Comparison of ENCODE assay signal across 13 cellular contexts in the genomic region with DNA sequence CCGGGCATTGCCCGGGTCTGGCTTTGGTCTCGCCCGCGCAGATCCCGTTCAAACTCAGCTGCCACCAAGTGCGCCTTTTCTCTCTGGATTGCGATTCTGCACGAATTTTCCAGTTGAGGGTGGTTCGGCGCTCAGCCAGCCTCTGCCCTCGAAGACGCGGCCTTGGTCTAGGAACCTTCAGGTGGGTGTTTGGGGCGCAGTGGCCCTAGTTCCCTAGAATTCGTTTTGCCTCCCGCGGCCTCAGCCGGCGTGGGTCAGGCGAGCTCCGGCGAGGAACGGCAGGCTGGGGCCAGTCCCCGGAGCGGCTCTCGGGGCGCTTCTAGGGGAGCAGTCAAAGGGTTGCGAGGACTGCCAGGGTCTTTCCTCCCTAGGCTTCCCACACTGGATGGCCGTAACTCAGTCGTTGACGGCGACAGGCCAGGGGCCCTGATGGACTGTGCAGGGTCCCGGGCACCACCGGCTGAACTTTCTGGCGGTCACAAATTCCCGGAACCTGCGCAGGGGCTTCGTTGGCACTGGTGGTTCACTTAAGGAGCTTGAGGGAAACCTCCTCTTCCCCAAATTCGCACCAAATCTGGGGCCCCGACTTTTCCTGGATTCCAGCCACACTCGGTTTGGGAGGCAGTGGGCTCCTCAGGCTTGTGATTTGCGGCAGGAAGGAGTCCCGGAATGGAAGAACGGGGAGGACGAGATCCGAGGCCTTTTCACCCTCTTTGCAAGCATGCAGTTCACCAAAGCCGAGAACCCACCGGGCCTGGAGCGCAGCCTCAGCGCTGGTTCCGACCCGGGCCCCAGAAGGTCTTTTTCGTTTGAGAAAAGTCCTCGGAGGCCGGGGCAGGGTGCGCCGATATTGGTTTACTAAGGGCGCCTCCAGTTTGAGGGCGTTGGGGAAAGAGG. TPM values are rescaled to one million over a fixed set of nuclear protein-coding genes. Genes with fewer than 3 reads are reported as not detected.
A peak's percentile ranks its signal among the peaks of the same experiment; 100 is the strongest.
DNase-seq lines count a peak whose midpoint lies in the region; ATAC-seq and TF ChIP-seq lines count a peak whose summit lies in the region.
"Had no signal": no experiment of that assay in that cellular context is flagged by ENCODE, and none has a peak within 500 bp of the region (broad histone marks: within the 10 kb centered on the region; RNA-seq: fewer than 3 reads in every experiment).

No MANE protein-coding gene starts in this region.

- H4K5ac ChIP-seq in IMR-90 (ENCODE audit: low read depth, low read length) = no peak overlapping the region

- H3K9ac ChIP-seq in IMR-90 (ENCODE audit: low read depth, low read length) = no peak overlapping the region
- H3K9ac ChIP-seq: BLaER1 had no signal

- H3K4ac ChIP-seq in IMR-90 (ENCODE audit: low read depth, low read length) = no peak overlapping the region

- no peak overlapping the region for H3K4me2 ChIP-seq in IMR-90 (ENCODE audit: low read depth, low read length)

- TF ChIP-seq EP300 in ovary (IDR thresholded peaks at IDR 0.05) = no peak

- H3K4me3 ChIP-seq in Caco-2 (ENCODE audit: low read depth, low read length) (peak overlapping the region; percentile 46; the same call in 1 of the 2 replicates), IMR-90 (ENCODE audit: insufficient read depth, low read depth, low read length) (no peak overlapping the region), epithelial cell of esophagus (ENCODE audit: low read length) (no peak overlapping the region), ovary (no peak overlapping the region)

- TF ChIP-seq POLR2A in IMR-90 (IDR thresholded peaks at IDR 0.05; ENCODE audit: low read depth, low read length) (no peak), ovary (IDR thresholded peaks at IDR 0.05) (no peak)

- H2BK120ac ChIP-seq in IMR-90 (ENCODE audit: low read depth, low read length) = no peak overlapping the region

- DNase-seq in Caco-2 = no peak
- no peak for DNase-seq in IMR-90
- peak; percentile 17 for DNase-seq in epithelial cell of esophagus (ENCODE audit: low read depth)
- peak; percentile 33 for DNase-seq in neural crest cell (ENCODE audit: low read depth, low spot score)
- DNase-seq in NCI-H2171 treated with DMSO at 0.1 percent for 48 hours (lab: John Stamatoyannopoulos, UW) = no peak
- no peak for DNase-seq in SIG-M5 (lab: John Stamatoyannopoulos, UW)
- no peak for DNase-seq in ovary
- DNase-seq in Kasumi-1 (lab: John Stamatoyannopoulos, UW) = no peak
- DNase-seq: T1000 had no signal

- H3K27ac Mint-ChIP-seq in Caco-2 (ENCODE audit: unreplicated experiment) = no peak overlapping the region
- H3K27ac Mint-ChIP-seq in neural crest cell (ENCODE audit: unreplicated experiment) = no peak overlapping the region

- peaks cover 4% of the 10 kb centered on the region for H3K36me3 Mint-ChIP-seq in Caco-2 (ENCODE audit: insufficient read depth, unreplicated experiment)
- peaks cover 2% of the 10 kb centered on the region for H3K36me3 Mint-ChIP-seq in neural crest cell (ENCODE audit: low read depth)

- POLR2A ChIA-PET in Caco-2 (lab: Charles Lee) (no interaction called here), IMR-90 (lab: Charles Lee; ENCODE audit: unreplicated experiment) (no interaction called here)

- no peak overlapping the region for H3K18ac ChIP-seq in IMR-90 (ENCODE audit: low read depth, low read length)

- H3K9me1 ChIP-seq in IMR-90 (ENCODE audit: insufficient read depth, low read length) = no peaks in the 10 kb centered on the region

- TF ChIP-seq CTCF in Caco-2 (IDR thresholded peaks at IDR 0.05; ENCODE audit: insufficient read depth in 1 of 2, low read depth in 1 of 2, low read length in 1 of 2, severe bottlenecking in 1 of 2, unreplicated experiment in 1 of 2) (no peak), IMR-90 (conservative IDR thresholded peaks at IDR 0.05; ENCODE audit: low read depth, low read length) (no peak), epithelial cell of esophagus (IDR thresholded peaks at IDR 0.05; ENCODE audit: insufficient read depth, low read depth, low read length, missing control alignments) (no peak), neural crest cell (conservative IDR thresholded peaks at IDR 0.05) (no peak), ovary (IDR thresholded peaks at IDR 0.05) (no peak)

- peaks cover 18% of the 10 kb centered on the region for H3K27me3 Mint-ChIP-seq in Caco-2 (ENCODE audit: insufficient read depth, unreplicated experiment)
- H3K27me3 Mint-ChIP-seq in neural crest cell (ENCODE audit: low read depth) = peaks cover 100% of the 10 kb centered on the region

- H3K56ac ChIP-seq in IMR-90 (ENCODE audit: extremely low read depth, insufficient read depth, low read length) = no peak overlapping the region

- no peak overlapping the region for H2BK15ac ChIP-seq in IMR-90 (ENCODE audit: low read depth, low read length)

- no peak overlapping the region for H3K14ac ChIP-seq in IMR-90 (replicated peaks; ENCODE audit: low read depth, low read length)

- no TSS peak for BruUV-seq in Caco-2 (replicated peaks; lab: Mats Ljungman, UMichigan)
- BruUV-seq in IMR-90 (replicated peaks; lab: Mats Ljungman, UMichigan) = no TSS peak

- H2AFZ ChIP-seq in IMR-90 (replicated peaks; ENCODE audit: low read length, poor library complexity) = peak overlapping the region; percentile 44

- H4K8ac ChIP-seq in IMR-90 (ENCODE audit: low read depth in 2 of 2, low read length in 2 of 2) = no peak overlapping the region

- no peaks in the 10 kb centered on the region for H3K79me1 ChIP-seq in IMR-90 (ENCODE audit: low read depth in 1 of 2, low read length in 2 of 2)

- no peaks in the 10 kb centered on the region for H3K9me3 Mint-ChIP-seq in Caco-2 (ENCODE audit: unreplicated experiment)
- H3K9me3 Mint-ChIP-seq in neural crest cell = no peaks in the 10 kb centered on the region

- H2AK5ac ChIP-seq in IMR-90 (ENCODE audit: low read depth, low read length) = no peak overlapping the region

- no peak for TF ChIP-seq RAD21 in IMR-90 (IDR thresholded peaks at IDR 0.05; ENCODE audit: low read length)

- intact Hi-C loops in Caco-2 (cut with micrococcal nuclease; ENCODE audit: unreplicated experiment) = no loop called here
- intact Hi-C loops in IMR-90 (cut with micrococcal nuclease) = no loop called here
- intact Hi-C loops in ovary (cut with DNase I) = no loop called here

- WGBS in IMR-90 (ENCODE audit: extremely low coverage in 2 of 2, insufficient read length in 1 of 2), 2 experiments = 5% methylated on average over 8 of the region's 60 CpGs; no CpG with 5 or more reads in 1 of the 2 experiments
- WGBS in ovary, 3 donors = 6 to 7% (median 6%) methylated on average over 52 to 60 of the region's 60 CpGs

- H3K4me3 Mint-ChIP-seq in Caco-2 (ENCODE audit: unreplicated experiment) = peak overlapping the region; percentile 78
- H3K4me3 Mint-ChIP-seq in neural crest cell = no peak overlapping the region

- H3K9me3 ChIP-seq in Caco-2 = no peaks in the 10 kb centered on the region
- peaks cover 2% of the 10 kb centered on the region; the same call in 1 of the 2 replicates for H3K9me3 ChIP-seq in IMR-90 (ENCODE audit: control insufficient read depth, insufficient read depth, low read length)
- no peaks in the 10 kb centered on the region for H3K9me3 ChIP-seq in ovary
- H3K9me3 ChIP-seq: BLaER1 had no signal

- H2AK9ac ChIP-seq in IMR-90 (replicated peaks; ENCODE audit: low read depth, low read length, poor library complexity) = no peak overlapping the region

- H3K4me1 Mint-ChIP-seq in Caco-2 (ENCODE audit: low read depth, unreplicated experiment) (peaks cover 8% of the 10 kb centered on the region), neural crest cell (peaks cover 16% of the 10 kb centered on the region)

- H3K27me3 ChIP-seq in Caco-2 (replicated peaks; ENCODE audit: control insufficient read depth, insufficient read depth, low read length) = peaks cover 2% of the 10 kb centered on the region
- peaks cover 96% of the 10 kb centered on the region for H3K27me3 ChIP-seq in IMR-90 (ENCODE audit: control insufficient read depth, insufficient read depth, low read length)
- peaks cover 4% of the 10 kb centered on the region for H3K27me3 ChIP-seq in ovary

- dilution Hi-C loops in IMR-90 (cut with HindIII; ENCODE audit: low sequenced_read_pairs, unreplicated experiment) = no loop called here

- in situ Hi-C loops in IMR-90 (cut with MboI; ENCODE audit: low sequenced_read_pairs) = no loop called here

- no peak overlapping the region for H4K91ac ChIP-seq in IMR-90 (ENCODE audit: insufficient read depth, low read depth, low read length)

- CTCF ChIA-PET in Caco-2 (lab: Charles Lee) (no interaction called here), IMR-90 (lab: Yijun Ruan, JAX) (interaction anchor here (1.0 to 1.6 kb wide), 2 partner anchors 14 to 44 kb away, joined by 3 to 4 read pairs; no protein-coding TSS in a partner anchor)

- H3K27ac ChIP-seq in IMR-90 (ENCODE audit: insufficient read depth, low read length) (no peak overlapping the region), ovary (no peak overlapping the region)
- H3K27ac ChIP-seq: BLaER1 had no signal

- peaks cover 13% of the 10 kb centered on the region; the same call in 1 of the 2 replicates for H4K20me1 ChIP-seq in IMR-90 (ENCODE audit: insufficient read depth, low read length)

- no peak overlapping the region for H2BK5ac ChIP-seq in IMR-90 (ENCODE audit: low read depth, low read length, poor library complexity, severe bottlenecking)

- H3K36me3 ChIP-seq in Caco-2 (ENCODE audit: control insufficient read depth, insufficient read depth, low read length) (no peaks in the 10 kb centered on the region), IMR-90 (ENCODE audit: control insufficient read depth, insufficient read depth, low read length) (no peaks in the 10 kb centered on the region), ovary (no peaks in the 10 kb centered on the region)
- H3K36me3 ChIP-seq: BLaER1 had no signal

- no peak overlapping the region for H2BK20ac ChIP-seq in IMR-90 (ENCODE audit: low read depth, low read length)

- no peak overlapping the region; the same call in 1 of the 2 replicates for H3K23ac ChIP-seq in IMR-90 (ENCODE audit: low read depth, low read length)

- ATAC-seq in IMR-90 (ENCODE audit: low read depth) = no peak

- H3K4me1 ChIP-seq in Caco-2 (peaks cover 6% of the 10 kb centered on the region; the same call in 1 of the 2 replicates), IMR-90 (ENCODE audit: control insufficient read depth, insufficient read depth, low read length) (no peaks in the 10 kb centered on the region), ovary (ENCODE audit: insufficient read depth) (no peaks in the 10 kb centered on the region)

RNA-seq across cellular contexts. Expression of a gene that starts 1.2 kb away (rescaled TPM):
- total RNA-seq in Caco-2 (2022) (0.16 TPM in 1 of 2 replicates, not detected in the other), IMR-90 (2012; rRNA removed) (not detected in 2 replicates), neural crest cell (not detected in 2 replicates), ovary (not detected)
- polyA plus RNA-seq in IMR-90 (2012; rRNA removed) (not detected in 2 replicates), ovary (not detected)
- not detected in 2 replicates for polyA plus RNA-seq in IMR-90 (2012; cell fraction: cytosol; rRNA removed)
- polyA plus RNA-seq in IMR-90 (2012; cell fraction: nucleus; rRNA removed; ENCODE audit: low replicate concordance) = not detected in 2 replicates
- total RNA-seq: LHCN-M2, urinary bladder had no signal
- polyA plus RNA-seq: keratinocyte, urinary bladder had no signal

Comparison
In these comparisons a context has a peak if more than half of its experiments do, and no peak if none do; other contexts are left out.
1. DNase-seq: peak in epithelial cell of esophagus (single experiment) and neural crest cell (single experiment); none in Caco-2 (0 of 2), IMR-90 (single experiment), NCI-H2171 treated with DMSO at 0.1 percent for 48 hours (single experiment), SIG-M5 (single experiment), ovary (0 of 5) and Kasumi-1 (0 of 2).